In genomic region chr2:86453838-86454237, GRCh38 we compare ENCODE assay signal across 10 cellular contexts. TPM values are rescaled to one million over a fixed set of nuclear protein-coding genes. Genes with fewer than 3 reads are reported as not detected.
DNase-seq lines count a peak whose midpoint lies in the region; ATAC-seq and TF ChIP-seq lines count a peak whose summit lies in the region.
"Had no signal": no experiment of that assay in that cellular context is flagged by ENCODE, and none has a peak within 500 bp of the region (broad histone marks: within the 10 kb centered on the region; RNA-seq: fewer than 3 reads in every experiment).

No MANE protein-coding gene starts in this region.

- H3K36me3 ChIP-seq in cardiac muscle cell, result peaks cover 81% of the 10 kb centered on the region

- H3K27ac Mint-ChIP-seq in stimulated activated effector memory CD8-positive, alpha-beta T cell treated with anti-CD3 and anti-CD28 coated beads, Interleukin-12 subunit alpha, Interleukin-12 subunit beta, amount 100 ng/mL, for 72 hours, result no peak overlapping the region
- H3K27ac Mint-ChIP-seq: activated CD4-positive, alpha-beta T cell treated with anti-CD3 and anti-CD28 coated beads, Interleukin-2, amount 10 ng/mL, durations not matched to agents 7 days and 5 days had no signal

- peak; percentile 50 for ATAC-seq in stimulated activated effector memory CD8-positive, alpha-beta T cell treated with anti-CD3 and anti-CD28 coated beads, Interleukin-12 subunit alpha, Interleukin-12 subunit beta, amount 100 ng/mL, for 72 hours
- no peak for ATAC-seq in GM19324 (IDR thresholded peaks at IDR 0.05; ENCODE audit: low FRiP score, unreplicated experiment)

- H3K4me3 ChIP-seq in LNCaP clone FGC (ENCODE audit: low read depth, low read length) (no peak overlapping the region), cardiac muscle cell (no peak overlapping the region)

- H3K27me3 ChIP-seq in cardiac muscle cell, result no peaks in the 10 kb centered on the region

- H3K4me3 Mint-ChIP-seq in stimulated activated effector memory CD8-positive, alpha-beta T cell treated with anti-CD3 and anti-CD28 coated beads, Interleukin-12 subunit alpha, Interleukin-12 subunit beta, amount 100 ng/mL, for 72 hours, result no peak overlapping the region
- H3K4me3 Mint-ChIP-seq: activated CD4-positive, alpha-beta T cell treated with anti-CD3 and anti-CD28 coated beads, Interleukin-2, amount 10 ng/mL, durations not matched to agents 7 days and 5 days had no signal

- H3K27ac ChIP-seq in cardiac muscle cell, result peak overlapping the region; percentile 7

- TF ChIP-seq CTCF in LNCaP clone FGC (IDR thresholded peaks at IDR 0.05; ENCODE audit: control insufficient read depth, extremely low read depth, insufficient read depth), result no peak
- TF ChIP-seq CTCF in cardiac muscle cell (IDR thresholded peaks at IDR 0.05; ENCODE audit: low read depth, low read length), result no peak

- peak; percentile 74 for DNase-seq in LNCaP clone FGC (ENCODE audit: low read depth)
- DNase-seq in amniotic stem cell (lab: John Stamatoyannopoulos, UW), result peak; percentile 56
- DNase-seq in cardiac muscle cell (ENCODE audit: low read depth in 1 of 2, low spot score in 1 of 2), result peak in 1 of 2 donors; percentile 92
- no peak for DNase-seq in stimulated activated effector memory CD8-positive, alpha-beta T cell treated with anti-CD3 and anti-CD28 coated beads, Interleukin-12 subunit alpha, Interleukin-12 subunit beta, amount 100 ng/mL, for 72 hours (ENCODE audit: low spot score in 2 of 2)
- DNase-seq in stimulated activated CD4-positive, alpha-beta T cell treated with anti-CD3 and anti-CD28 coated beads, Interleukin-2, amount 100 ng/mL, for 48 hours, result no peak
- DNase-seq in effector CD4-positive, alpha-beta T cell, result no peak
- DNase-seq in cerebellar nuclear complex (lab: John Stamatoyannopoulos, UW), result no peak
- DNase-seq: activated CD4-positive, alpha-beta T cell treated with anti-CD3 and anti-CD28 coated beads, Interleukin-2, amount 10 ng/mL, durations not matched to agents 7 days and 5 days; central memory CD4-positive, alpha-beta T cell had no signal

- peaks cover 100% of the 10 kb centered on the region for H3K36me3 Mint-ChIP-seq in stimulated activated effector memory CD8-positive, alpha-beta T cell treated with anti-CD3 and anti-CD28 coated beads, Interleukin-12 subunit alpha, Interleukin-12 subunit beta, amount 100 ng/mL, for 72 hours

- no peaks in the 10 kb centered on the region for H3K4me1 ChIP-seq in cardiac muscle cell (ENCODE audit: low read depth)

- no peaks in the 10 kb centered on the region for H3K9me3 ChIP-seq in cardiac muscle cell (ENCODE audit: low read depth)

- H3K9me3 Mint-ChIP-seq in stimulated activated effector memory CD8-positive, alpha-beta T cell treated with anti-CD3 and anti-CD28 coated beads, Interleukin-12 subunit alpha, Interleukin-12 subunit beta, amount 100 ng/mL, for 72 hours, result no peaks in the 10 kb centered on the region
- H3K9me3 Mint-ChIP-seq: activated CD4-positive, alpha-beta T cell treated with anti-CD3 and anti-CD28 coated beads, Interleukin-2, amount 10 ng/mL, durations not matched to agents 7 days and 5 days had no signal

- H3K4me1 Mint-ChIP-seq in stimulated activated effector memory CD8-positive, alpha-beta T cell treated with anti-CD3 and anti-CD28 coated beads, Interleukin-12 subunit alpha, Interleukin-12 subunit beta, amount 100 ng/mL, for 72 hours, result peaks cover 25% of the 10 kb centered on the region

RNA-seq across cellular contexts. Expression of gene KDM3A, which starts 12.7 kb away (rescaled TPM):
- 45.0 and 55.6 TPM in 2 replicates for total RNA-seq in cardiac muscle cell
- polyA plus RNA-seq in cardiac muscle cell, result 40.7 and 47.2 TPM in 2 replicates

Comparison
In these comparisons a context has a peak if more than half of its experiments do, and no peak if none do; other contexts are left out.
1. DNase-seq: peak in LNCaP clone FGC (single experiment) and amniotic stem cell (single experiment); none in stimulated activated effector memory CD8-positive, alpha-beta T cell treated with anti-CD3 and anti-CD28 coated beads, Interleukin-12 subunit alpha, Interleukin-12 subunit beta, amount 100 ng/mL, for 72 hours (0 of 2), stimulated activated CD4-positive, alpha-beta T cell treated with anti-CD3 and anti-CD28 coated beads, Interleukin-2, amount 100 ng/mL, for 48 hours (0 of 2), effector CD4-positive, alpha-beta T cell (single experiment) and cerebellar nuclear complex (0 of 2).